ENCODE assay signal across 22 cellular contexts in genomic region chr1:183366116-183366515, GRCh38.
"Had no signal": no experiment of that assay in that cellular context is flagged by ENCODE, and none has a peak within 500 bp of the region (broad histone marks: within the 10 kb centered on the region; RNA-seq: fewer than 3 reads in every experiment).

No MANE protein-coding gene starts in this region.

- H3K4me1 ChIP-seq: colonic mucosa, esophagus muscularis mucosa, esophagus squamous epithelium, foreskin keratinocyte, gastroesophageal sphincter had no signal

- H3K4me3 ChIP-seq: colonic mucosa, coronary artery, esophagus muscularis mucosa, esophagus squamous epithelium, gastrocnemius medialis, gastroesophageal sphincter, heart left ventricle, heart right ventricle had no signal

- ATAC-seq: effector memory CD8-positive, alpha-beta T cell; esophagus mucosa; foreskin keratinocyte; gastrocnemius medialis; gastroesophageal sphincter had no signal

- H3K9me3 ChIP-seq: colonic mucosa, esophagus muscularis mucosa, esophagus squamous epithelium, gastrocnemius medialis, gastroesophageal sphincter, heart left ventricle, heart right ventricle had no signal

- H3K27me3 ChIP-seq: colonic mucosa, esophagus muscularis mucosa, gastrocnemius medialis, gastroesophageal sphincter, heart left ventricle, heart right ventricle had no signal

- DNase-seq: colonic mucosa; cortex of kidney; dermis blood vessel endothelial cell; effector CD4-positive, alpha-beta T cell; effector CD8-positive, alpha-beta T cell; effector memory CD4-positive, alpha-beta T cell; effector memory CD8-positive, alpha-beta T cell; endodermal cell; erythroblast; esophagus squamous epithelium; foreskin fibroblast; foreskin keratinocyte; foreskin melanocyte; gastrocnemius medialis; glutamatergic neuron; heart right ventricle had no signal

- H3K36me3 ChIP-seq: colonic mucosa, esophagus muscularis mucosa, esophagus squamous epithelium, gastrocnemius medialis, gastroesophageal sphincter, heart left ventricle, heart right ventricle had no signal

- H3K27ac ChIP-seq: colonic mucosa, coronary artery, epithelial cell of prostate, esophagus muscularis mucosa, esophagus squamous epithelium, foreskin keratinocyte, gastrocnemius medialis, gastroesophageal sphincter, heart left ventricle, heart right ventricle had no signal
